Comparison of ENCODE assay signal across 8 cellular contexts in the genomic region with DNA sequence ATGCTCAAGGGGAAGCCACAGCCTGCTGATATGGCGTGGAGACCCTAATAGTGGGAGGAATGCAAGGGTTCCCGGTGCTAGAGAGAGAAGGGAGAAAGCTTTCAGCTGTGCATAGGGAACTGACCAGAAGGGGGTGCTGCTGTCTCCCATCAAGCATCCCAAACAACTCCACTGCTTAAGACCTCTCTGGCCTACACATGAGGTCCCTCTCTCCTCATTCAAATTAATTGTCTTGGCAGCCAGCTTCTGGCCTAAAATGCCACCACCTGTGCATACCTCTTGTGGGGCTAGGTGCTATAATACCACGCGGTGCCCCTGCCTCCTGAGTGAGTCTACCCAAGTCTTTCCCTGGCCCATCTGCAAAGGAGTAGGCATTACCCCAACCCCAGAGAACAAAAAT. TPM values are rescaled to one million over a fixed set of nuclear protein-coding genes. Genes with fewer than 3 reads are reported as not detected.
DNase-seq lines count a peak whose midpoint lies in the region; ATAC-seq and TF ChIP-seq lines count a peak whose summit lies in the region.

No MANE protein-coding gene starts in this region.

- TF ChIP-seq CTCF in IMR-90 (conservative IDR thresholded peaks at IDR 0.05; ENCODE audit: low read depth, low read length) (peak; percentile 80), RWPE2 (IDR thresholded peaks at IDR 0.05; ENCODE audit: poor library complexity, severe bottlenecking) (peak; percentile 77)

- no peak overlapping the region for H2BK15ac ChIP-seq in IMR-90 (ENCODE audit: low read depth, low read length)

- peaks cover 7% of the 10 kb centered on the region for H3K4me1 Mint-ChIP-seq in activated naive CD8-positive, alpha-beta T cell treated with anti-CD3 and anti-CD28 coated beads for 36 hours

- intact Hi-C loops in IMR-90 (cut with micrococcal nuclease) (loop anchor here (1.0 kb wide), 1 partner anchor 67 kb away; a partner anchor contains a TSS), Right ventricle myocardium superior (cut with DNase I) (loop anchor here (10.0 kb wide), 1 partner anchor 78 kb away; no protein-coding TSS in a partner anchor)

- no peaks in the 10 kb centered on the region for H3K9me3 ChIP-seq in IMR-90 (ENCODE audit: control insufficient read depth, insufficient read depth, low read length)
- no peaks in the 10 kb centered on the region for H3K9me3 ChIP-seq in RWPE2 (ENCODE audit: severe bottlenecking)

- H3K79me1 ChIP-seq in IMR-90 (ENCODE audit: low read depth in 1 of 2, low read length in 2 of 2) = no peaks in the 10 kb centered on the region

- H3K4me3 Mint-ChIP-seq in activated naive CD8-positive, alpha-beta T cell treated with anti-CD3 and anti-CD28 coated beads for 36 hours = no peak overlapping the region

- peak; percentile 61 for DNase-seq in DMS79 treated with DMSO at 0.1 percent for 48 hours (lab: John Stamatoyannopoulos, UW)
- peak; percentile 73 for DNase-seq in IMR-90
- no peak for DNase-seq in RWPE2 (ENCODE audit: low spot score)
- peak; percentile 30 for DNase-seq in activated naive CD8-positive, alpha-beta T cell treated with anti-CD3 and anti-CD28 coated beads for 36 hours
- DNase-seq in Right ventricle myocardium superior = no peak
- DNase-seq in retina = peak; percentile 81

- no peak overlapping the region for H2BK20ac ChIP-seq in IMR-90 (ENCODE audit: low read depth, low read length)

- no peak overlapping the region for H4K8ac ChIP-seq in IMR-90 (ENCODE audit: low read depth in 2 of 2, low read length in 2 of 2)

- no peak overlapping the region for H3K27ac Mint-ChIP-seq in activated naive CD8-positive, alpha-beta T cell treated with anti-CD3 and anti-CD28 coated beads for 36 hours

- no peak overlapping the region for H4K91ac ChIP-seq in IMR-90 (ENCODE audit: insufficient read depth, low read depth, low read length)

- H2BK5ac ChIP-seq in IMR-90 (ENCODE audit: low read depth, low read length, poor library complexity, severe bottlenecking) = no peak overlapping the region

- dilution Hi-C loops in IMR-90 (cut with HindIII; ENCODE audit: low sequenced_read_pairs, unreplicated experiment) = no loop called here

- H3K27me3 ChIP-seq in IMR-90 (ENCODE audit: control insufficient read depth, insufficient read depth, low read length) (peaks cover 2% of the 10 kb centered on the region; the same call in 1 of the 2 replicates), RWPE2 (ENCODE audit: insufficient read depth, poor library complexity, severe bottlenecking) (peaks cover 23% of the 10 kb centered on the region)

- H3K9ac ChIP-seq in IMR-90 (ENCODE audit: low read depth, low read length) = no peak overlapping the region

- no peak overlapping the region for H2AFZ ChIP-seq in IMR-90 (replicated peaks; ENCODE audit: low read length, poor library complexity)

- H2BK120ac ChIP-seq in IMR-90 (ENCODE audit: low read depth, low read length) = no peak overlapping the region

- H3K9me3 Mint-ChIP-seq in activated naive CD8-positive, alpha-beta T cell treated with anti-CD3 and anti-CD28 coated beads for 36 hours = no peaks in the 10 kb centered on the region

- no peak overlapping the region for H2AK5ac ChIP-seq in IMR-90 (ENCODE audit: low read depth, low read length)

- POLR2A ChIA-PET in IMR-90 (lab: Charles Lee; ENCODE audit: unreplicated experiment) = no interaction called here

- peaks cover 1% of the 10 kb centered on the region for H3K9me1 ChIP-seq in IMR-90 (ENCODE audit: insufficient read depth, low read length)

- no peak overlapping the region for H3K4ac ChIP-seq in IMR-90 (ENCODE audit: low read depth, low read length)

- H3K18ac ChIP-seq in IMR-90 (ENCODE audit: low read depth, low read length) = no peak overlapping the region

- H2AK9ac ChIP-seq in IMR-90 (replicated peaks; ENCODE audit: low read depth, low read length, poor library complexity) = no peak overlapping the region

- no peak overlapping the region for H3K56ac ChIP-seq in IMR-90 (ENCODE audit: extremely low read depth, insufficient read depth, low read length)

- H3K4me3 ChIP-seq in IMR-90 (ENCODE audit: insufficient read depth, low read depth, low read length) (no peak overlapping the region), RWPE2 (ENCODE audit: severe bottlenecking) (no peak overlapping the region)

- TF ChIP-seq POLR2A in IMR-90 (IDR thresholded peaks at IDR 0.05; ENCODE audit: low read depth, low read length) = no peak

- H3K36me3 ChIP-seq in IMR-90 (ENCODE audit: control insufficient read depth, insufficient read depth, low read length) (peaks cover 7% of the 10 kb centered on the region), RWPE2 (ENCODE audit: low read depth) (peaks cover 15% of the 10 kb centered on the region)

- in situ Hi-C loops in IMR-90 (cut with MboI; ENCODE audit: low sequenced_read_pairs) = no loop called here

- ATAC-seq in IMR-90 (ENCODE audit: low read depth) = peak; percentile 96
- peak; percentile 32; the same call in 1 of the 3 replicates for ATAC-seq in RWPE2 (ENCODE audit: low read depth)
- peak; percentile 72 for ATAC-seq in Right ventricle myocardium superior (ENCODE audit: poor library complexity)
- ATAC-seq in GM18858 (IDR thresholded peaks at IDR 0.05; ENCODE audit: unreplicated experiment) = no peak
- ATAC-seq in GM18861 (IDR thresholded peaks at IDR 0.05; ENCODE audit: unreplicated experiment) = no peak

- no peaks in the 10 kb centered on the region for H3K4me1 ChIP-seq in IMR-90 (ENCODE audit: control insufficient read depth, insufficient read depth, low read length)
- H3K4me1 ChIP-seq in RWPE2 (ENCODE audit: insufficient read depth, poor library complexity, severe bottlenecking) = no peaks in the 10 kb centered on the region

- no peak overlapping the region for H3K14ac ChIP-seq in IMR-90 (replicated peaks; ENCODE audit: low read depth, low read length)

- BruUV-seq in IMR-90 (replicated peaks; lab: Mats Ljungman, UMichigan) = no TSS peak

- peak; percentile 84 for TF ChIP-seq RAD21 in IMR-90 (IDR thresholded peaks at IDR 0.05; ENCODE audit: low read length)

- H3K4me2 ChIP-seq in IMR-90 (ENCODE audit: low read depth, low read length) = no peak overlapping the region

- H3K27ac ChIP-seq in IMR-90 (ENCODE audit: insufficient read depth, low read length) = no peak overlapping the region
- H3K27ac ChIP-seq in RWPE2 (ENCODE audit: poor library complexity, severe bottlenecking) = no peak overlapping the region

- 0 out of 2 replicates have a peak, but pooled peaks cover 6% of the 10 kb centered on the region for H4K20me1 ChIP-seq in IMR-90 (ENCODE audit: insufficient read depth, low read length)

- CTCF ChIA-PET in IMR-90 (lab: Yijun Ruan, JAX) = interaction anchor here (0.9 to 1.4 kb wide), 3 partner anchors 13 to 90 kb away, joined by 3 read pairs; a partner anchor contains a TSS

- peaks cover 4% of the 10 kb centered on the region for H3K36me3 Mint-ChIP-seq in activated naive CD8-positive, alpha-beta T cell treated with anti-CD3 and anti-CD28 coated beads for 36 hours

- no peaks in the 10 kb centered on the region for H3K27me3 Mint-ChIP-seq in activated naive CD8-positive, alpha-beta T cell treated with anti-CD3 and anti-CD28 coated beads for 36 hours

- H4K5ac ChIP-seq in IMR-90 (ENCODE audit: low read depth, low read length) = no peak overlapping the region

- H3K23ac ChIP-seq in IMR-90 (ENCODE audit: low read depth, low read length) = no peak overlapping the region

- WGBS in IMR-90 (ENCODE audit: extremely low coverage in 2 of 2, insufficient read length in 1 of 2), 2 experiments = no CpG with 5 or more reads among the region's 4 CpGs

TF ChIP-seq in IMR-90, 13 proteins besides CTCF, POLR2A, EP300 and RAD21 (continues in another document):
- TF ChIP-seq MXI1 (IDR thresholded peaks at IDR 0.05; ENCODE audit: borderline replicate concordance, low read depth, low read length) (no peak), CHD1 (IDR thresholded peaks at IDR 0.05; ENCODE audit: low read depth, low read length) (no peak), MAFK (IDR thresholded peaks at IDR 0.05; ENCODE audit: low read depth, low read length) (no peak), SMC3 (IDR thresholded peaks at IDR 0.05; ENCODE audit: low read depth, low read length) (peak; percentile 73), RCOR1 (IDR thresholded peaks at IDR 0.05; ENCODE audit: insufficient replicate concordance, low read length) (no peak), NFE2L2 (IDR thresholded peaks at IDR 0.05; ENCODE audit: low read depth, low read length) (no peak)

RNA-seq across cellular contexts. Expression of a gene that starts 14.5 kb away (rescaled TPM):
- total RNA-seq in IMR-90 (2012; rRNA removed) = 31.4 and 31.9 TPM in 2 replicates
- 58.2 and 65.0 TPM in 2 replicates for polyA plus RNA-seq in IMR-90 (2012; rRNA removed)
- polyA plus RNA-seq in IMR-90 (2012; cell fraction: cytosol; rRNA removed) = 75.4 and 85.6 TPM in 2 replicates
- 17.7 and 47.7 TPM in 2 replicates for polyA plus RNA-seq in IMR-90 (2012; cell fraction: nucleus; rRNA removed; ENCODE audit: low replicate concordance)
- 10 to 100 TPM; 63.5 to 63.8 TPM for total RNA-seq in activated naive CD8-positive, alpha-beta T cell treated with anti-CD3 and anti-CD28 coated beads for 36 hours
- 11.3 TPM for total RNA-seq in Right ventricle myocardium superior

RNA-seq across cellular contexts. Expression of a gene that starts 20.6 kb away (rescaled TPM):
- total RNA-seq in IMR-90 (2012; rRNA removed) (not detected in 2 replicates), Right ventricle myocardium superior (16.6 TPM)
- polyA plus RNA-seq in IMR-90 (2012; rRNA removed) = not detected in 2 replicates
- 0.03 TPM in 1 of 2 replicates, not detected in the other for polyA plus RNA-seq in IMR-90 (2012; cell fraction: cytosol; rRNA removed)
- not detected in 2 replicates for polyA plus RNA-seq in IMR-90 (2012; cell fraction: nucleus; rRNA removed; ENCODE audit: low replicate concordance)
- not detected for total RNA-seq in activated naive CD8-positive, alpha-beta T cell treated with anti-CD3 and anti-CD28 coated beads for 36 hours

RNA-seq across cellular contexts. Expression of a gene that starts 28.1 kb away (rescaled TPM):
- total RNA-seq in IMR-90 (2012; rRNA removed) = under 0.01 TPM in 1 of 2 replicates, not detected in the other
- 0.15 and 0.26 TPM in 2 replicates for polyA plus RNA-seq in IMR-90 (2012; rRNA removed)
- polyA plus RNA-seq in IMR-90 (2012; cell fraction: cytosol; rRNA removed) = 0.30 and 0.54 TPM in 2 replicates
- polyA plus RNA-seq in IMR-90 (2012; cell fraction: nucleus; rRNA removed; ENCODE audit: low replicate concordance) = 0.58 and 0.99 TPM in 2 replicates
- total RNA-seq in activated naive CD8-positive, alpha-beta T cell treated with anti-CD3 and anti-CD28 coated beads for 36 hours = under 1 TPM; 0.12 to 0.23 TPM
- 0.32 TPM for total RNA-seq in Right ventricle myocardium superior

RNA-seq across cellular contexts. Expression of a gene that starts 33.4 kb away (rescaled TPM):
- total RNA-seq in IMR-90 (2012; rRNA removed) (59.1 and 72.2 TPM in 2 replicates), Right ventricle myocardium superior (68.3 TPM)
- polyA plus RNA-seq in IMR-90 (2012; rRNA removed) = 45.7 and 49.3 TPM in 2 replicates
- polyA plus RNA-seq in IMR-90 (2012; cell fraction: cytosol; rRNA removed) = 37.2 and 44.3 TPM in 2 replicates
- 18.7 and 35.4 TPM in 2 replicates for polyA plus RNA-seq in IMR-90 (2012; cell fraction: nucleus; rRNA removed; ENCODE audit: low replicate concordance)
- total RNA-seq in activated naive CD8-positive, alpha-beta T cell treated with anti-CD3 and anti-CD28 coated beads for 36 hours = 10 to 100 TPM; 54.6 to 59.0 TPM

RNA-seq across cellular contexts. Expression of a gene that starts 40.7 kb away (rescaled TPM):
- not detected in 2 replicates for total RNA-seq in IMR-90 (2012; rRNA removed)
- polyA plus RNA-seq in IMR-90 (2012; rRNA removed) = not detected in 2 replicates
- polyA plus RNA-seq in IMR-90 (2012; cell fraction: cytosol; rRNA removed) = not detected in 2 replicates
- 0.01 TPM in 1 of 2 replicates, not detected in the other for polyA plus RNA-seq in IMR-90 (2012; cell fraction: nucleus; rRNA removed; ENCODE audit: low replicate concordance)
- total RNA-seq in activated naive CD8-positive, alpha-beta T cell treated with anti-CD3 and anti-CD28 coated beads for 36 hours = not detected
- 9.6 TPM for total RNA-seq in Right ventricle myocardium superior

Comparison
In these comparisons a context has a peak if more than half of its experiments do, and no peak if none do; other contexts are left out.
1. DNase-seq: peak in DMS79 treated with DMSO at 0.1 percent for 48 hours (single experiment), IMR-90 (single experiment), activated naive CD8-positive, alpha-beta T cell treated with anti-CD3 and anti-CD28 coated beads for 36 hours (single experiment) and retina (single experiment); none in RWPE2 (single experiment) and Right ventricle myocardium superior (single experiment).
2. ATAC-seq: peak in IMR-90 (single experiment), RWPE2 (single experiment) and Right ventricle myocardium superior (single experiment); none in GM18858 (single experiment) and GM18861 (single experiment).
3. RNA of a gene that starts 20.6 kb away (total RNA-seq): 16.6 TPM in Right ventricle myocardium superior (single experiment); not detected in IMR-90 and not detected in activated naive CD8-positive, alpha-beta T cell treated with anti-CD3 and anti-CD28 coated beads for 36 hours; every median in the first group is over 10 times any median in the second.